21 cellular contexts compared by ENCODE assay signal in the genomic region with DNA sequence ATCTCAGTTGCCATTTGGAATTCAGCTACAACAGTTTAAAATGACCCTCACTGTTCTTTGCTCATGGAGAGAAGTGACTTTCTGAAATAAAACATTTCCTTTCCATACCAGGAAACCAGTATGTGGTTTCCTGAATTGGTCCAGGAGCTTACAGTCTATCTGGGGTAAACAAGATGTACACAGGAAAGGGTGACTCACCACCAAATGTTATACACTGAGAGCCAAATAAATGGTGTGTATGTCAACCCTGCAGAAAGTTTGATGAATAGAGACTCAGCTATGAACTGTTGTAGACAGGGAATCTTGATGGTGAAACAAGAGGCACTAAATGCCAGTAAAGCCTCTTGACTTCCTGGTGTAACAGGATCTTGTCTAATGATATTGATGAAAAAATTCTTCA.
DNase-seq lines count a peak whose midpoint lies in the region; ATAC-seq and TF ChIP-seq lines count a peak whose summit lies in the region.
"Had no signal": no experiment of that assay in that cellular context is flagged by ENCODE, and none has a peak within 500 bp of the region (broad histone marks: within the 10 kb centered on the region; RNA-seq: fewer than 3 reads in every experiment).

No MANE protein-coding gene starts in this region.

- peaks cover 78 to 97% (median 93%) of the 10 kb centered on the region in 11 experiments for H3K27me3 ChIP-seq in BLaER1 treated with 17β-estradiol and CSF1 and Interleukin-3, amounts not matched to agents 10 nM and 100 nM
- H3K27me3 ChIP-seq in foreskin keratinocyte: no peaks in the 10 kb centered on the region
- H3K27me3 ChIP-seq: left lung, neutrophil, upper lobe of right lung had no signal

- peak overlapping the region; percentile 1 to 66 (median 51); a peak in 19 of 22 replicates for H3K4me2 ChIP-seq in BLaER1 treated with 17β-estradiol and CSF1 and Interleukin-3, amounts not matched to agents 10 nM and 100 nM
- H3K4me2 ChIP-seq: KMS-11 had no signal

- H3K9ac ChIP-seq in BLaER1 treated with 17β-estradiol and CSF1 and Interleukin-3, amounts not matched to agents 10 nM and 100 nM: peak overlapping the region in 1 of 11 experiments; percentile 22; a peak in 2 of 22 replicates
- H3K9ac ChIP-seq: KMS-11 had no signal

- H3K27ac ChIP-seq in BLaER1 treated with 17β-estradiol and CSF1 and Interleukin-3, amounts not matched to agents 10 nM and 100 nM: peak overlapping the region in 8 of 11 experiments; percentile 11 to 69 (median 49); a peak in 15 of 22 replicates
- no peak overlapping the region for H3K27ac ChIP-seq in foreskin keratinocyte
- H3K27ac ChIP-seq: KMS-11, left lung, neutrophil, upper lobe of right lung had no signal

- H3K36me3 ChIP-seq in BLaER1 treated with 17β-estradiol and CSF1 and Interleukin-3, amounts not matched to agents 10 nM and 100 nM: no peaks in the 10 kb centered on the region
- H3K36me3 ChIP-seq: left lung, neutrophil, upper lobe of right lung had no signal

- ATAC-seq in foreskin keratinocyte: peak; percentile 55
- ATAC-seq in GM18867 (IDR thresholded peaks at IDR 0.05; ENCODE audit: unreplicated experiment): no peak
- ATAC-seq in GM21723 (IDR thresholded peaks at IDR 0.05; ENCODE audit: unreplicated experiment): no peak
- ATAC-seq: activated CD4-positive, CD25-positive, alpha-beta regulatory T cell treated with anti-CD3 and anti-CD28 coated beads, Interleukin-2, amount 50 U/mL, for 24 hours; left lung; upper lobe of right lung had no signal

- no peak overlapping the region; a peak in 1 of 20 replicates for H3K4me3 ChIP-seq in BLaER1 treated with 17β-estradiol and CSF1 and Interleukin-3, amounts not matched to agents 10 nM and 100 nM
- H3K4me3 ChIP-seq: left lung, upper lobe of right lung had no signal

- no peaks in the 10 kb centered on the region for H4K20me1 ChIP-seq in BLaER1 treated with 17β-estradiol and CSF1 and Interleukin-3, amounts not matched to agents 10 nM and 100 nM

- H3K9me3 ChIP-seq in BLaER1 treated with 17β-estradiol and CSF1 and Interleukin-3, amounts not matched to agents 10 nM and 100 nM (replicated peaks in 1 of 11): peaks cover 5 to 26% (median 18%) of the 10 kb centered on the region in 11 experiments; a peak in 15 of 22 replicates
- H3K9me3 ChIP-seq: left lung, neutrophil, upper lobe of right lung had no signal

- DNase-seq in H4 (ENCODE audit: low spot score): peak; percentile 54
- DNase-seq in amniotic epithelial cell (ENCODE audit: low read depth): peak; percentile 53
- DNase-seq in foreskin keratinocyte: peak in 1 of 2 donors; percentile 36
- DNase-seq in cerebellar cortex (ENCODE audit: low spot score): no peak
- no peak for DNase-seq in NCI-H510A treated with DMSO at 0.1 percent for 48 hours (lab: John Stamatoyannopoulos, UW)
- DNase-seq: amniotic stem cell; caudate nucleus; CD4-positive, alpha-beta memory T cell; DMS79 treated with DMSO at 0.1 percent for 48 hours; effector CD4-positive, alpha-beta T cell; H9; left lung; NCI-H1092 treated with DMSO at 0.1 percent for 48 hours; stimulated activated CD4-positive, alpha-beta T cell treated with anti-CD3 and anti-CD28 coated beads, Interleukin-4, amount 100 ng/mL, for 1 hour; upper lobe of right lung had no signal

- H3K4me1 ChIP-seq in BLaER1 treated with 17β-estradiol and CSF1 and Interleukin-3, amounts not matched to agents 10 nM and 100 nM: peaks cover 21 to 74% (median 47%) of the 10 kb centered on the region in 10 experiments
- H3K4me1 ChIP-seq in foreskin keratinocyte: no peaks in the 10 kb centered on the region
- H3K4me1 ChIP-seq: left lung, upper lobe of right lung had no signal

- no peak for TF ChIP-seq CTCF in foreskin keratinocyte (conservative IDR thresholded peaks at IDR 0.05)

Comparison
In these comparisons a context has a peak if more than half of its experiments do, and no peak if none do; other contexts are left out.
1. DNase-seq: peak in H4 (single experiment) and amniotic epithelial cell (single experiment); none in cerebellar cortex (single experiment) and NCI-H510A treated with DMSO at 0.1 percent for 48 hours (single experiment).